11 cellular contexts compared by ENCODE assay signal in the genomic region with DNA sequence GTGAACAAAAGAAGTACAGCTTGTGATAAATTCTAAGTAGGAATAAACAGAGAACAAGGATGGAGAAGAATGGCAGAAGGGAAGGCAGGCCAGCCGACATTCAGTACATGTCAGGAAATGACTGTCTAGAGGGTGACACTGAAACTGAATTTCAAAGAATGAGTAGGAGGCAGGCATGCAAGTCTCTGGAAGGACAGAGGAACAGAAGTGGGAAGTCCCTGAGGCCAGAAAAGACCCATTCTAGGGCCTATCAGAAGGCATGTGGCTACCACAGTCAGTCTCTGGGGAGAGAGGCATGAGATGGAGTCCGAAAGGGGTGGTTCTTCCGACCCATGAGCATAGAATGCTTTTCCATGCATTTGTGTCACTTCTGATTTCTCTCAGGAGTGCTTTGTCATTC.
A peak's percentile ranks its signal among the peaks of the same experiment; 100 is the strongest.
DNase-seq lines count a peak whose midpoint lies in the region; ATAC-seq and TF ChIP-seq lines count a peak whose summit lies in the region.
"Had no signal": no experiment of that assay in that cellular context is flagged by ENCODE, and none has a peak within 500 bp of the region (broad histone marks: within the 10 kb centered on the region; RNA-seq: fewer than 3 reads in every experiment).

No MANE protein-coding gene starts in this region.

- H3K4me3 ChIP-seq in GM06990 (replicated peaks; ENCODE audit: low read depth, low read length), result no peak overlapping the region
- H3K4me3 ChIP-seq: lung had no signal

- H3K27me3 ChIP-seq in GM06990 (replicated peaks; ENCODE audit: control insufficient read depth, insufficient read depth, low read length), result no peaks in the 10 kb centered on the region
- H3K27me3 ChIP-seq: brain microvascular endothelial cell had no signal

- no peak for TF ChIP-seq CTCF in GM06990 (IDR thresholded peaks at IDR 0.05; ENCODE audit: insufficient read depth, low read length, poor library complexity, severe bottlenecking)

- no peaks in the 10 kb centered on the region for H3K36me3 ChIP-seq in GM06990 (ENCODE audit: control insufficient read depth, insufficient read depth, low read length)
- H3K36me3 ChIP-seq: brain microvascular endothelial cell had no signal

- DNase-seq in GM06990 (ENCODE audit: extremely low read depth, insufficient read length) (peak; percentile 30), Kasumi-1 (lab: John Stamatoyannopoulos, UW) (no peak), SHP77 (lab: John Stamatoyannopoulos, UW) (no peak), kidney glomerular epithelial cell (lab: John Stamatoyannopoulos, UW) (no peak), DMS153 (lab: John Stamatoyannopoulos, UW) (no peak)
- DNase-seq: NCI-H510A had no signal

- ATAC-seq in GM19351 (IDR thresholded peaks at IDR 0.05; ENCODE audit: unreplicated experiment) (peak; percentile 94), HG02840 (IDR thresholded peaks at IDR 0.05; ENCODE audit: low FRiP score, unreplicated experiment) (peak; percentile 98), HG03565 (IDR thresholded peaks at IDR 0.05; ENCODE audit: unreplicated experiment) (peak; percentile 98)
